ENCODE assay signal across 14 cellular contexts in genomic region chr17:50219939-50220465, GRCh38. TPM values are rescaled to one million over a fixed set of nuclear protein-coding genes. Genes with fewer than 3 reads are reported as not detected.
DNase-seq lines count a peak whose midpoint lies in the region; ATAC-seq and TF ChIP-seq lines count a peak whose summit lies in the region.
"Had no signal": no experiment of that assay in that cellular context is flagged by ENCODE, and none has a peak within 500 bp of the region (broad histone marks: within the 10 kb centered on the region; RNA-seq: fewer than 3 reads in every experiment).

No MANE protein-coding gene starts in this region.

- CTCF ChIA-PET in activated CD4-positive, alpha-beta memory T cell treated with anti-CD3 and anti-CD28 coated beads for 36 hours (lab: Charles Lee) = interaction anchor here (0.7 to 3.5 kb wide), 4 partner anchors 19 to 76 kb away, joined by 3 to 17 read pairs (median 3); partner anchors contain the start of gene COL1A1

- TF ChIP-seq POLR2A in gastrocnemius medialis (IDR thresholded peaks at IDR 0.05) = no peak

- POLR2A ChIA-PET in activated CD4-positive, alpha-beta memory T cell treated with anti-CD3 and anti-CD28 coated beads for 36 hours (lab: Charles Lee) = no interaction called here

- no peak overlapping the region for H3K27ac Mint-ChIP-seq in activated CD4-positive, alpha-beta memory T cell treated with anti-CD3 and anti-CD28 coated beads for 36 hours

- H3K36me3 Mint-ChIP-seq in activated CD4-positive, alpha-beta memory T cell treated with anti-CD3 and anti-CD28 coated beads for 36 hours = no peaks in the 10 kb centered on the region

- DNase-seq in GM03348 (ENCODE audit: low spot score) = peak; percentile 77
- DNase-seq in amniotic epithelial cell (ENCODE audit: low read depth) = peak; percentile 86
- no peak for DNase-seq in left ventricle myocardium superior
- DNase-seq in gastrocnemius medialis = no peak
- no peak for DNase-seq in activated gamma-delta T cell (lab: John Stamatoyannopoulos, UW)
- DNase-seq in activated CD4-positive, alpha-beta memory T cell treated with anti-CD3 and anti-CD28 coated beads for 36 hours = no peak
- DNase-seq: activated CD8-positive, alpha-beta memory T cell treated with anti-CD3 and anti-CD28 coated beads, Interleukin-2, amount 50 U/mL, for 4 hours; DMS79 treated with DMSO at 0.1 percent for 48 hours; NCI-H1105; SIG-M5; thyroid gland had no signal

- peaks cover 10% of the 10 kb centered on the region for H3K4me1 Mint-ChIP-seq in activated CD4-positive, alpha-beta memory T cell treated with anti-CD3 and anti-CD28 coated beads for 36 hours (ENCODE audit: low read depth)

- peaks cover 6% of the 10 kb centered on the region for H3K9me3 Mint-ChIP-seq in activated CD4-positive, alpha-beta memory T cell treated with anti-CD3 and anti-CD28 coated beads for 36 hours

- peaks cover 6 to 7% of the 10 kb centered on the region in 2 donors for H3K4me1 ChIP-seq in gastrocnemius medialis

- H3K4me3 Mint-ChIP-seq in activated CD4-positive, alpha-beta memory T cell treated with anti-CD3 and anti-CD28 coated beads for 36 hours = no peak overlapping the region

- peaks cover 1% of the 10 kb centered on the region for H3K27me3 Mint-ChIP-seq in activated CD4-positive, alpha-beta memory T cell treated with anti-CD3 and anti-CD28 coated beads for 36 hours

- no peak overlapping the region for H3K4me3 ChIP-seq in gastrocnemius medialis
- H3K4me3 ChIP-seq: thyroid gland had no signal

- ATAC-seq in left ventricle myocardium superior (peak; percentile 54), gastrocnemius medialis (no peak), HG02970 (IDR thresholded peaks at IDR 0.05; ENCODE audit: low FRiP score, unreplicated experiment) (no peak), GM19035 (IDR thresholded peaks at IDR 0.05; ENCODE audit: unreplicated experiment) (no peak)

- H3K9me3 ChIP-seq in gastrocnemius medialis = no peaks in the 10 kb centered on the region
- H3K9me3 ChIP-seq: thyroid gland had no signal

- in situ Hi-C loops in gastrocnemius medialis (cut with MboI; ENCODE audit: low sequenced_read_pairs in 4 of 4) = loop anchor here in 1 of 4 donors (5.0 kb wide), 1 partner anchor 52 kb away; the partner anchor contains the start of gene TMEM92

- H3K27me3 ChIP-seq in gastrocnemius medialis = no peaks in the 10 kb centered on the region
- H3K27me3 ChIP-seq: thyroid gland had no signal

- no peaks in the 10 kb centered on the region for H3K36me3 ChIP-seq in gastrocnemius medialis
- H3K36me3 ChIP-seq: thyroid gland had no signal

- peak overlapping the region in 3 of 4 donors; percentile 27 to 58 (median 56) for H3K27ac ChIP-seq in gastrocnemius medialis

- intact Hi-C loops in left ventricle myocardium superior (cut with micrococcal nuclease) (no loop called here), gastrocnemius medialis (cut with DNase I; ENCODE audit: low total_unique reads) (no loop called here)
- intact Hi-C loops in activated CD4-positive, alpha-beta memory T cell treated with anti-CD3 and anti-CD28 coated beads for 36 hours (cut with micrococcal nuclease) = no loop called here

- no peak for TF ChIP-seq CTCF in gastrocnemius medialis (IDR thresholded peaks at IDR 0.05 in 4 of 5, conservative IDR thresholded peaks at IDR 0.05 in 1 of 5)

RNA-seq across cellular contexts. Expression of gene COL1A1, which starts 18.6 kb away (rescaled TPM):
- 26.8 TPM for total RNA-seq in left ventricle myocardium superior
- 1 to 10 TPM; 1.7 to 9.5 (median 5.1) TPM for total RNA-seq in gastrocnemius medialis
- total RNA-seq in activated CD4-positive, alpha-beta memory T cell treated with anti-CD3 and anti-CD28 coated beads for 36 hours = 1 to 10 TPM; 2.3 to 3.7 TPM

RNA-seq across cellular contexts. Expression of gene SGCA, which starts 54.2 kb away (rescaled TPM):
- total RNA-seq in left ventricle myocardium superior = 155 TPM
- total RNA-seq in gastrocnemius medialis = 100 to 1,000 TPM; 227 to 385 (median 292) TPM
- under 1 TPM in 1 of 2 experiments, not detected in 1; 0.59 TPM for total RNA-seq in activated CD4-positive, alpha-beta memory T cell treated with anti-CD3 and anti-CD28 coated beads for 36 hours
- total RNA-seq: dermis microvascular lymphatic vessel endothelial cell had no signal

RNA-seq across cellular contexts. Expression of gene TMEM92, which starts 54.3 kb away (rescaled TPM):
- total RNA-seq in left ventricle myocardium superior (not detected), gastrocnemius medialis (not detected)
- under 1 TPM in 1 of 2 experiments, not detected in 1; 0.07 TPM for total RNA-seq in activated CD4-positive, alpha-beta memory T cell treated with anti-CD3 and anti-CD28 coated beads for 36 hours
- total RNA-seq: dermis microvascular lymphatic vessel endothelial cell, thyroid gland had no signal

Comparison
In these comparisons a context has a peak if more than half of its experiments do, and no peak if none do; other contexts are left out.
1. DNase-seq: peak in GM03348 (single experiment) and amniotic epithelial cell (single experiment); none in left ventricle myocardium superior (single experiment), gastrocnemius medialis (0 of 2), activated gamma-delta T cell (single experiment) and activated CD4-positive, alpha-beta memory T cell treated with anti-CD3 and anti-CD28 coated beads for 36 hours (single experiment).
2. RNA of gene SGCA, which starts 54.2 kb away (total RNA-seq): 227 to 385 TPM in gastrocnemius medialis and 155 TPM in left ventricle myocardium superior (single experiment); 0.59 TPM in activated CD4-positive, alpha-beta memory T cell treated with anti-CD3 and anti-CD28 coated beads for 36 hours; every median in the first group is over 10 times any median in the second.